Comparison of ENCODE assay signal across 8 cellular contexts in genomic region chr14:75295061-75295461, GRCh38. TPM values are rescaled to one million over a fixed set of nuclear protein-coding genes. Genes with fewer than 3 reads are reported as not detected.
DNase-seq lines count a peak whose midpoint lies in the region; ATAC-seq and TF ChIP-seq lines count a peak whose summit lies in the region.

No MANE protein-coding gene starts in this region.

- ATAC-seq in PC-3 (peak; percentile 31), GM21367 (IDR thresholded peaks at IDR 0.05; ENCODE audit: unreplicated experiment) (no peak), HG02885 (IDR thresholded peaks at IDR 0.05; ENCODE audit: poor library complexity, unreplicated experiment) (no peak)
- no peak for ATAC-seq in stimulated activated memory B cell treated with anti-CD40 and anti-IgM and Interleukin-4, amounts not matched to agents 10 μg/mL and 1 μg/mL and 100 μg/mL, for 72 hours

- H2AFZ ChIP-seq in PC-3 (ENCODE audit: low read length): peak overlapping the region; percentile 94

- peak overlapping the region; percentile 71 for H3K9ac ChIP-seq in PC-3 (ENCODE audit: low read length)
- peak overlapping the region; percentile 89 to 93 for H3K9ac ChIP-seq in colonic mucosa (ENCODE audit: low read depth in 2 of 2, low read length in 2 of 2)

- H3K4me1 Mint-ChIP-seq in stimulated activated memory B cell treated with anti-CD40 and anti-IgM and Interleukin-4, amounts not matched to agents 10 μg/mL and 1 μg/mL and 100 μg/mL, for 72 hours: peaks cover 10% of the 10 kb centered on the region

- H3K9me3 ChIP-seq in PC-3 (ENCODE audit: low read length) (no peaks in the 10 kb centered on the region), colonic mucosa (no peaks in the 10 kb centered on the region)

- H3F3A ChIP-seq in PC-3 (ENCODE audit: low read length, unreplicated experiment): no peaks in the 10 kb centered on the region

- H4K20me1 ChIP-seq in PC-3 (ENCODE audit: low read length): no peaks in the 10 kb centered on the region

- H3K27ac Mint-ChIP-seq in stimulated activated memory B cell treated with anti-CD40 and anti-IgM and Interleukin-4, amounts not matched to agents 10 μg/mL and 1 μg/mL and 100 μg/mL, for 72 hours: no peak overlapping the region

- H3K27me3 Mint-ChIP-seq in stimulated activated memory B cell treated with anti-CD40 and anti-IgM and Interleukin-4, amounts not matched to agents 10 μg/mL and 1 μg/mL and 100 μg/mL, for 72 hours: peaks cover 5% of the 10 kb centered on the region

- intact Hi-C loops in PC-3 (cut with micrococcal nuclease) (loop anchor here (2.0 kb wide), 2 partner anchors 118 to 170 kb away; partner anchors contain the start of gene TMED10), colonic mucosa (cut with DNase I) (no loop called here)

- TF ChIP-seq CTCF in PC-3 (conservative IDR thresholded peaks at IDR 0.05; ENCODE audit: low read depth, low read length) (0 out of 2 replicates have a peak, but pooled peaks have one; percentile 8), colonic mucosa (IDR thresholded peaks at IDR 0.05) (no peak)

- DNase-seq in NCI-H345 (lab: John Stamatoyannopoulos, UW) (peak; percentile 29), NCI-H345 treated with DMSO at 0.1 percent for 48 hours (lab: John Stamatoyannopoulos, UW; ENCODE audit: unreplicated experiment) (no peak), PC-3 (peak; percentile 68), colonic mucosa (peak; percentile 87), left kidney (ENCODE audit: low read depth, low spot score) (peak; percentile 78)

- H3K9me2 ChIP-seq in PC-3 (replicated peaks; ENCODE audit: low read length): no peaks in the 10 kb centered on the region

- H3K27me3 ChIP-seq in PC-3 (ENCODE audit: low read length) (no peaks in the 10 kb centered on the region), colonic mucosa (no peaks in the 10 kb centered on the region)

- CTCF ChIA-PET in PC-3 (lab: Charles Lee): no interaction called here

- H3K27ac ChIP-seq in PC-3 (ENCODE audit: low read length) (peak overlapping the region; percentile 24), colonic mucosa (peak overlapping the region; percentile 85)

- H3K36me3 ChIP-seq in PC-3 (ENCODE audit: low read depth, low read length): no peaks in the 10 kb centered on the region
- no peaks in the 10 kb centered on the region for H3K36me3 ChIP-seq in colonic mucosa

- no peaks in the 10 kb centered on the region for H3K79me2 ChIP-seq in PC-3 (ENCODE audit: low read length)

- no TSS peak for BruUV-seq in PC-3 (replicated peaks; lab: Mats Ljungman, UMichigan)

- no peaks in the 10 kb centered on the region for H3K36me3 Mint-ChIP-seq in stimulated activated memory B cell treated with anti-CD40 and anti-IgM and Interleukin-4, amounts not matched to agents 10 μg/mL and 1 μg/mL and 100 μg/mL, for 72 hours

- H3K4me2 ChIP-seq in PC-3 (ENCODE audit: low read length): peak overlapping the region; percentile 93

- peak overlapping the region; percentile 88 for H3K4me3 Mint-ChIP-seq in stimulated activated memory B cell treated with anti-CD40 and anti-IgM and Interleukin-4, amounts not matched to agents 10 μg/mL and 1 μg/mL and 100 μg/mL, for 72 hours

- H3K4me1 ChIP-seq in PC-3 (ENCODE audit: insufficient read depth, low read length) (peaks cover 17% of the 10 kb centered on the region), colonic mucosa (no peaks in the 10 kb centered on the region)

- POLR2A ChIA-PET in PC-3 (lab: Charles Lee; ENCODE audit: unreplicated experiment): interaction anchor here (0.6 to 0.7 kb wide), 3 partner anchors 29 to 119 kb away, joined by 3 to 21 read pairs (median 13); no protein-coding TSS in a partner anchor

- H3K4me3 ChIP-seq in PC-3 (ENCODE audit: low read length) (peak overlapping the region; percentile 86), colonic mucosa (peak overlapping the region; percentile 50)

- H3K9me3 Mint-ChIP-seq in stimulated activated memory B cell treated with anti-CD40 and anti-IgM and Interleukin-4, amounts not matched to agents 10 μg/mL and 1 μg/mL and 100 μg/mL, for 72 hours: no peaks in the 10 kb centered on the region

RNA-seq across cellular contexts. Expression of gene FOS, which starts 16.4 kb away (rescaled TPM):
- total RNA-seq in PC-3 (2014; rRNA removed) (99.2 and 103 TPM in 2 replicates), colonic mucosa (10 to 100 TPM; 86.9 to 98.4 TPM)
